8 cellular contexts compared by ENCODE assay signal in genomic region chr3:171461087-171461917, GRCh38. TPM values are rescaled to one million over a fixed set of nuclear protein-coding genes. Genes with fewer than 3 reads are reported as not detected.
DNase-seq lines count a peak whose midpoint lies in the region; ATAC-seq and TF ChIP-seq lines count a peak whose summit lies in the region.

No MANE protein-coding gene starts in this region.

- peaks cover 36% of the 10 kb centered on the region for H3K4me1 Mint-ChIP-seq in GM23338

- peak; percentile 3 for TF ChIP-seq POLR2A in GM15510 (IDR thresholded peaks at IDR 0.05; ENCODE audit: borderline replicate concordance, extremely low read depth, insufficient read length)

- no peaks in the 10 kb centered on the region; the same call in 2 of the 3 replicates for H3K9me3 Mint-ChIP-seq in GM23338

- H3K4me2 ChIP-seq in GM23338, result peak overlapping the region; percentile 98
- H3K4me2 ChIP-seq in Karpas-422 (ENCODE audit: low read depth, low read length, poor library complexity, severe bottlenecking), result peak overlapping the region; percentile 59

- H2AFZ ChIP-seq in GM23338 (0 out of 2 replicates have a peak overlapping the region, but pooled peaks have one; percentile 20), Karpas-422 (ENCODE audit: low read length) (peak overlapping the region; percentile 19; the same call in 1 of the 2 replicates)

- no peaks in the 10 kb centered on the region for H3K9me3 ChIP-seq in Karpas-422 (ENCODE audit: low read length)
- H3K9me3 ChIP-seq in endocrine pancreas (ENCODE audit: control insufficient read depth, low read length), result no peaks in the 10 kb centered on the region
- no peaks in the 10 kb centered on the region for H3K9me3 ChIP-seq in mucosa of rectum (ENCODE audit: control insufficient read depth in 2 of 2, low read length in 2 of 2)

- DNase-seq in GM23338 (ENCODE audit: low spot score) (no peak), Karpas-422 (no peak), EL (no peak)

- H3K27me3 ChIP-seq in GM23338 (ENCODE audit: insufficient read depth) (peaks cover 10% of the 10 kb centered on the region), Karpas-422 (ENCODE audit: low read length) (no peaks in the 10 kb centered on the region), endocrine pancreas (ENCODE audit: control insufficient read depth, insufficient read depth, low read length) (no peaks in the 10 kb centered on the region), mucosa of rectum (ENCODE audit: control insufficient read depth in 2 of 2, insufficient read depth in 2 of 2, low read length in 2 of 2) (peaks cover 0 to 4% of the 10 kb centered on the region in 2 donors)

- H3K79me2 ChIP-seq in GM23338 (replicated peaks; ENCODE audit: insufficient read depth) (peaks cover 29% of the 10 kb centered on the region), Karpas-422 (ENCODE audit: low read length) (no peaks in the 10 kb centered on the region)

- H3K36me3 ChIP-seq in GM23338 (ENCODE audit: insufficient read depth) (no peaks in the 10 kb centered on the region), Karpas-422 (ENCODE audit: insufficient read depth, low read length) (no peaks in the 10 kb centered on the region), endocrine pancreas (ENCODE audit: control insufficient read depth, insufficient read depth, low read length) (no peaks in the 10 kb centered on the region), mucosa of rectum (ENCODE audit: control insufficient read depth in 2 of 2, insufficient read depth in 2 of 2, low read length in 2 of 2) (no peaks in the 10 kb centered on the region), urinary bladder (ENCODE audit: insufficient read depth) (no peaks in the 10 kb centered on the region)

- no peaks in the 10 kb centered on the region for H3F3A ChIP-seq in GM23338 (replicated peaks; ENCODE audit: low read depth)

- H3K27ac ChIP-seq in GM23338 (ENCODE audit: low read depth) (peak overlapping the region; percentile 76; the same call in 1 of the 2 replicates), Karpas-422 (ENCODE audit: low read length) (no peak overlapping the region), mucosa of rectum (ENCODE audit: low read depth in 2 of 2, low read length in 2 of 2) (peak overlapping the region; percentile 65 to 80), urinary bladder (ENCODE audit: low read depth) (no peak overlapping the region)

- peak overlapping the region; percentile 85 for H3K27ac Mint-ChIP-seq in GM23338

- H3K4me3 ChIP-seq in GM23338, result peak overlapping the region; percentile 82
- peak overlapping the region; percentile 64; the same call in 1 of the 2 replicates for H3K4me3 ChIP-seq in Karpas-422 (ENCODE audit: low read length)
- H3K4me3 ChIP-seq in WI38 (ENCODE audit: low read depth, low read length), result peak overlapping the region; percentile 70
- peak overlapping the region; percentile 88 for H3K4me3 ChIP-seq in endocrine pancreas (ENCODE audit: control insufficient read depth, insufficient read depth, low read length)
- peak overlapping the region; percentile 74 to 80 for H3K4me3 ChIP-seq in mucosa of rectum (ENCODE audit: low read length in 2 of 2)
- peak overlapping the region; percentile 71 for H3K4me3 ChIP-seq in urinary bladder (ENCODE audit: low read depth, low read length)

- TF ChIP-seq CTCF in GM23338 (conservative IDR thresholded peaks at IDR 0.05; ENCODE audit: low read depth in 2 of 2), result no peak
- no peak for TF ChIP-seq CTCF in WI38 (IDR thresholded peaks at IDR 0.05; ENCODE audit: low read depth, low read length)

- ATAC-seq in GM23338, result peak; percentile 18

- H3K36me3 Mint-ChIP-seq in GM23338 (ENCODE audit: low read depth), result 0 out of 3 replicates have a peak, but pooled peaks cover 3% of the 10 kb centered on the region

- H4K20me1 ChIP-seq in GM23338 (replicated peaks; ENCODE audit: insufficient read depth) (no peaks in the 10 kb centered on the region), Karpas-422 (ENCODE audit: insufficient read depth, low read depth, low read length) (no peaks in the 10 kb centered on the region)

- WGBS in urinary bladder, result 2% methylated on average over 22 of the region's 22 CpGs

- peak overlapping the region; percentile 30 for H3K9ac ChIP-seq in Karpas-422 (ENCODE audit: low read length)
- peak overlapping the region; percentile 70 for H3K9ac ChIP-seq in endocrine pancreas (ENCODE audit: control insufficient read depth, insufficient read depth, low read length)
- peak overlapping the region; percentile 58 to 68 for H3K9ac ChIP-seq in mucosa of rectum (ENCODE audit: low read depth in 1 of 2, low read length in 2 of 2)

- H3K4me1 ChIP-seq in GM23338 (ENCODE audit: insufficient read depth) (peaks cover 31% of the 10 kb centered on the region), Karpas-422 (ENCODE audit: low read length) (peaks cover 16% of the 10 kb centered on the region), endocrine pancreas (ENCODE audit: control insufficient read depth, insufficient read depth, low read length) (peaks cover 3% of the 10 kb centered on the region), mucosa of rectum (ENCODE audit: control insufficient read depth in 2 of 2, insufficient read depth in 2 of 2, low read length in 2 of 2) (peaks cover 19 to 22% of the 10 kb centered on the region in 2 donors), urinary bladder (ENCODE audit: insufficient read depth) (no peaks in the 10 kb centered on the region)

- H3K27me3 Mint-ChIP-seq in GM23338 (ENCODE audit: insufficient read depth, low read depth, poor library complexity), result peaks cover 21% of the 10 kb centered on the region

- peak overlapping the region; percentile 95 for H3K4me3 Mint-ChIP-seq in GM23338

- H3K9me2 ChIP-seq in GM23338 (ENCODE audit: insufficient read depth) (peaks cover 3% of the 10 kb centered on the region; the same call in 1 of the 2 replicates), Karpas-422 (replicated peaks; ENCODE audit: insufficient read depth, low read length) (no peaks in the 10 kb centered on the region)

TF ChIP-seq in GM23338, 12 proteins besides CTCF, POLR2A, EP300 and RAD21 (continues in another document):
- TF ChIP-seq JUNB (IDR thresholded peaks at IDR 0.05; ENCODE audit: unreplicated experiment) (no peak), ZNF114 (CRISPR knock-in tag; IDR thresholded peaks at IDR 0.05) (no peak), EZH2phosphoT487 (IDR thresholded peaks at IDR 0.05; ENCODE audit: unreplicated experiment) (no peak), EZH2 (IDR thresholded peaks at IDR 0.05; ENCODE audit: low read depth, unreplicated experiment) (no peak), ZNF331 (CRISPR knock-in tag; IDR thresholded peaks at IDR 0.05; ENCODE audit: low read depth) (no peak), NANOG (IDR thresholded peaks at IDR 0.05; ENCODE audit: borderline replicate concordance) (no peak), REST (IDR thresholded peaks at IDR 0.05; ENCODE audit: unreplicated experiment) (no peak), POLR2AphosphoS5 (IDR thresholded peaks at IDR 0.05; ENCODE audit: low read depth) (no peak), CREB1 (CRISPR knock-in tag; IDR thresholded peaks at IDR 0.05; ENCODE audit: low read depth) (no peak)

RNA-seq across cellular contexts. Expression of gene TNIK, which starts 1.1 kb away (rescaled TPM):
- 34.3 and 49.2 TPM in 2 replicates for total RNA-seq in GM23338 (2014; rRNA removed; shearing (Covaris generic))
- polyA plus RNA-seq in GM23338 (2016; fragmentation: Nextera tagmentation; extraction: Ambion mirVana), result 14.1 and 14.6 TPM in 2 replicates
- 0.14 TPM in 1 of 2 replicates, not detected in the other for total RNA-seq in Karpas-422 (2014; rRNA removed; shearing (Covaris generic); ENCODE audit: low replicate concordance)
- 26.6 TPM for total RNA-seq in urinary bladder
- 6.5 TPM for polyA plus RNA-seq in urinary bladder

Comparison
In these comparisons a context has a peak if more than half of its experiments do, and no peak if none do; other contexts are left out.
1. H3K27ac ChIP-seq: peak in GM23338 (single experiment) and mucosa of rectum (2 of 2); none in Karpas-422 (single experiment) and urinary bladder (single experiment).
2. RNA of gene TNIK, which starts 1.1 kb away (total RNA-seq): 34.3 to 49.2 TPM in GM23338 and 26.6 TPM in urinary bladder (single experiment); 0.14 TPM in Karpas-422; every median in the first group is over 10 times any median in the second.
3. Peak in every context shown above with its lines, with median percentiles within 50 percentile points of each other: H3K4me3 ChIP-seq and H3K9ac ChIP-seq.